ENCODE assay signal across 8 cellular contexts in the genomic region with DNA sequence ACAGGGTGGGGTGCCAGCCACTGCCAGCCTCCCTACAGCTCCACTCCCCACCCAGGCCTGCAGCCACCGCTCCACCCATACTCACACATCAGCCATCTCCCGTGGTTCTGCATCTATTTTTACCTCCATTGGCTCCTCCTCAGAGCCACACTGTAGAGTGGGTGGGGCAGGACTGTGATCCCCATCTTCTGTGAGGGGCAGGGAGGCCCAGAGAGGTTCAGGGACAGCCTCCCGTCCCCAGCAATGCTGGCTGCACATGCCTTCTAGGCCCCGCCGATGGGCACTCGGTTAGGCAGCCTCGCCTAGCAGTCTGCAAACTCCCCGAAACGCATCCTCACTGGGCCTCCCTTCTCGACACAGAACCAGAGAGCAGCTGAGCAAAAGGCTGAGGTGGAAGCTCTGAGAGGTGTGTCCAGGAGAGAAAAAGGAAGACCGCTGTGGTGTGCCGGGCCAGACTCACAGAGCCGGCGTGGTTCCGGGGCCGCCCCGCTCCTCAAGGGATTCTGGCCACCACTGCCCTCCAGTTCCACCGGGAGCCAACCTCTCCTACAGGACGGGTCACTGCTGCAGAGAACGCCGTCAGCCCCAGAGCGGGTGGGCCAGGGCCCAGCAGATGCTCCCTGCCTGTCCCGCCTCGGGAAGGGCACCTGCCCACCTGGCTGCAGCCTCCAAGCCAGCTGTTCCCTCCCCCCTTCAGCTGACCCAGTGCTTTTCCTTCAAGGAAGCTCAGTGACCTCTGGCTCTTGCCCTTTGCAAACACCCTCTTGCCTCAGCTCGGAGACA.
DNase-seq lines count a peak whose midpoint lies in the region; ATAC-seq and TF ChIP-seq lines count a peak whose summit lies in the region.

No MANE protein-coding gene starts in this region.

- H3K36me3 Mint-ChIP-seq in CD4-positive, alpha-beta T cell (ENCODE audit: low read depth), result peaks cover 4% of the 10 kb centered on the region
- peaks cover 2% of the 10 kb centered on the region for H3K36me3 Mint-ChIP-seq in endodermal cell (ENCODE audit: low read depth)

- no peak for DNase-seq in CD4-positive, alpha-beta T cell
- DNase-seq in NT2/D1 (ENCODE audit: low read depth, low spot score) (no peak), endodermal cell (peak; percentile 83), myocyte (ENCODE audit: low read depth) (peak; percentile 72), D341Med (ENCODE audit: low spot score) (no peak), AG08396 (ENCODE audit: low spot score) (no peak), SIG-M5 (lab: John Stamatoyannopoulos, UW) (no peak)

- no peaks in the 10 kb centered on the region for H3K9me3 Mint-ChIP-seq in CD4-positive, alpha-beta T cell
- no peaks in the 10 kb centered on the region for H3K9me3 Mint-ChIP-seq in endodermal cell

- CTCF ChIA-PET in CD4-positive, alpha-beta T cell (lab: Charles Lee), result interaction anchor here (1.5 kb wide), 1 partner anchor 15 kb away, joined by 5 read pairs; no protein-coding TSS in a partner anchor

- H3K27me3 ChIP-seq in CD4-positive, alpha-beta T cell (ENCODE audit: control insufficient read depth, insufficient read depth, low read length), result no peaks in the 10 kb centered on the region
- peaks cover 20% of the 10 kb centered on the region for H3K27me3 ChIP-seq in NT2/D1 (ENCODE audit: insufficient read depth, insufficient read length)
- H3K27me3 ChIP-seq in endodermal cell (ENCODE audit: control insufficient read depth, insufficient read depth, low read length, poor library complexity, severe bottlenecking), result no peaks in the 10 kb centered on the region

- H3K36me3 ChIP-seq in NT2/D1 (ENCODE audit: insufficient read depth, insufficient read length, low read length), result peaks cover 14% of the 10 kb centered on the region
- no peaks in the 10 kb centered on the region for H3K36me3 ChIP-seq in endodermal cell (ENCODE audit: control insufficient read depth, insufficient read depth, low read length)

- intact Hi-C loops in CD4-positive, alpha-beta T cell (cut with DNase I, micrococcal nuclease), result no loop called here

- peak overlapping the region; percentile 37 for H3K4me3 ChIP-seq in NT2/D1 (ENCODE audit: insufficient read length, low read depth)
- H3K4me3 ChIP-seq in endodermal cell (ENCODE audit: low read length), result peak overlapping the region; percentile 75

- no peaks in the 10 kb centered on the region for H3K27me3 Mint-ChIP-seq in CD4-positive, alpha-beta T cell
- peaks cover 9% of the 10 kb centered on the region for H3K27me3 Mint-ChIP-seq in endodermal cell (ENCODE audit: insufficient read depth)

- no peaks in the 10 kb centered on the region for H3K9me3 ChIP-seq in CD4-positive, alpha-beta T cell (ENCODE audit: control insufficient read depth, low read length)
- no peaks in the 10 kb centered on the region; the same call in 1 of the 2 replicates for H3K9me3 ChIP-seq in NT2/D1 (ENCODE audit: insufficient read depth, low read length)
- no peaks in the 10 kb centered on the region for H3K9me3 ChIP-seq in endodermal cell (ENCODE audit: control insufficient read depth, low read length)

- H3K27ac Mint-ChIP-seq in CD4-positive, alpha-beta T cell, result peak overlapping the region; percentile 73
- no peak overlapping the region for H3K27ac Mint-ChIP-seq in endodermal cell

- H3K9ac ChIP-seq in NT2/D1 (ENCODE audit: insufficient read length, low read depth) (peak overlapping the region; percentile 26), endodermal cell (ENCODE audit: extremely low read depth, low read length, poor library complexity, severe bottlenecking) (no peak overlapping the region)

- H3K4me3 Mint-ChIP-seq in CD4-positive, alpha-beta T cell, result peak overlapping the region; percentile 76
- peak overlapping the region; percentile 62 for H3K4me3 Mint-ChIP-seq in endodermal cell

- H3K4me1 ChIP-seq in NT2/D1 (ENCODE audit: insufficient read depth, insufficient read length) (peaks cover 20% of the 10 kb centered on the region), endodermal cell (ENCODE audit: control insufficient read depth, insufficient read depth, low read length) (peaks cover 4% of the 10 kb centered on the region)

- peak; percentile 15 for ATAC-seq in CD4-positive, alpha-beta T cell (ENCODE audit: poor library complexity)
- ATAC-seq in GM19023 (IDR thresholded peaks at IDR 0.05; ENCODE audit: unreplicated experiment), result no peak

- peak overlapping the region; percentile 78 for H3K27ac ChIP-seq in CD4-positive, alpha-beta T cell (ENCODE audit: low read depth, low read length)
- no peak overlapping the region for H3K27ac ChIP-seq in endodermal cell (ENCODE audit: low read depth, low read length)

- peaks cover 44% of the 10 kb centered on the region for H3K4me1 Mint-ChIP-seq in CD4-positive, alpha-beta T cell (ENCODE audit: low read depth)
- H3K4me1 Mint-ChIP-seq in endodermal cell, result peaks cover 11% of the 10 kb centered on the region

- POLR2A ChIA-PET in CD4-positive, alpha-beta T cell (lab: Charles Lee), result interaction anchor here (0.5 to 2.6 kb wide), 3 partner anchors 11 to 71 kb away, joined by 3 to 12 read pairs (median 4); partner anchors contain the start of gene ABR

- WGBS in endodermal cell (ENCODE audit: insufficient coverage in 1 of 2, insufficient read length in 1 of 2), 2 experiments, result 77 to 79% methylated on average over 9 to 25 of the region's 25 CpGs

- no peak for TF ChIP-seq CTCF in CD4-positive, alpha-beta T cell (IDR thresholded peaks at IDR 0.05)
- no peak for TF ChIP-seq CTCF in endodermal cell (conservative IDR thresholded peaks at IDR 0.05)

Comparison
In these comparisons a context has a peak if more than half of its experiments do, and no peak if none do; other contexts are left out.
1. DNase-seq: peak in endodermal cell (single experiment) and myocyte (single experiment); none in CD4-positive, alpha-beta T cell (0 of 10), NT2/D1 (single experiment), D341Med (single experiment), AG08396 (single experiment) and SIG-M5 (single experiment).